Comparison of ENCODE assay signal across 1 cellular context in genomic region chr22:23183107-23183698, GRCh38.
TF ChIP-seq lines count a peak whose summit lies in the region.

No MANE protein-coding gene starts in this region.

TF ChIP-seq in GM23338, 12 proteins besides CTCF, POLR2A, EP300 and RAD21 (continued from another document):
- no peak for TF ChIP-seq NANOG (IDR thresholded peaks at IDR 0.05; ENCODE audit: borderline replicate concordance)
- TF ChIP-seq ETS1 (IDR thresholded peaks at IDR 0.05), result no peak
- TF ChIP-seq REST (IDR thresholded peaks at IDR 0.05; ENCODE audit: unreplicated experiment), result no peak
- TF ChIP-seq ZNF331 (CRISPR knock-in tag; IDR thresholded peaks at IDR 0.05; ENCODE audit: low read depth), result no peak
- no peak for TF ChIP-seq EZH2phosphoT487 (IDR thresholded peaks at IDR 0.05; ENCODE audit: unreplicated experiment)
- TF ChIP-seq JUNB (IDR thresholded peaks at IDR 0.05; ENCODE audit: unreplicated experiment), result no peak
- TF ChIP-seq EZH2 (IDR thresholded peaks at IDR 0.05; ENCODE audit: low read depth, unreplicated experiment), result no peak
- TF ChIP-seq POLR2AphosphoS5 (IDR thresholded peaks at IDR 0.05; ENCODE audit: low read depth), result no peak
